In genomic region chr1:84303154-84303830, GRCh38 we compare ENCODE assay signal across 8 cellular contexts. TPM values are rescaled to one million over a fixed set of nuclear protein-coding genes. Genes with fewer than 3 reads are reported as not detected.
DNase-seq lines count a peak whose midpoint lies in the region; ATAC-seq, FAIRE-seq and TF ChIP-seq lines count a peak whose summit lies in the region.

No MANE protein-coding gene starts in this region.

- no peak overlapping the region for H3K27ac ChIP-seq in kidney (ENCODE audit: low read depth in 2 of 2, low read length in 2 of 2)
- H3K27ac ChIP-seq in testis = peak overlapping the region; percentile 45 to 51

- no peaks in the 10 kb centered on the region for H3K36me3 ChIP-seq in kidney (ENCODE audit: control insufficient read depth in 1 of 2, insufficient read depth in 2 of 2, low read length in 2 of 2)
- H3K36me3 ChIP-seq in testis (ENCODE audit: low read depth, missing control alignments) = no peaks in the 10 kb centered on the region

- no peaks in the 10 kb centered on the region for H3K9me3 ChIP-seq in kidney (ENCODE audit: control insufficient read depth in 1 of 2, low read length in 2 of 2)
- no peaks in the 10 kb centered on the region for H3K9me3 ChIP-seq in testis

- TF ChIP-seq CTCF in WI38 (IDR thresholded peaks at IDR 0.05; ENCODE audit: low read depth, low read length) (no peak), kidney (IDR thresholded peaks at IDR 0.05; ENCODE audit: borderline replicate concordance, extremely low read depth, insufficient read depth) (no peak), testis (IDR thresholded peaks at IDR 0.05) (no peak)

- intact Hi-C loops in kidney (cut with DNase I) (no loop called here), testis (cut with DNase I; ENCODE audit: low total_unique reads) (no loop called here)

- H3K4me3 ChIP-seq in WI38 (ENCODE audit: low read depth, low read length) (peak overlapping the region; percentile 58), kidney (ENCODE audit: low read length in 2 of 2) (peak overlapping the region; percentile 63 to 73), testis (peak overlapping the region; percentile 2 to 10)

- DNase-seq in GM12891 (ENCODE audit: insufficient read length, low spot score) = no peak
- no peak for DNase-seq in kidney
- no peak for DNase-seq in testis

- no peak for TF ChIP-seq POLR2A in GM12891 (IDR thresholded peaks at IDR 0.05; ENCODE audit: low read depth, low read length)
- no peak for TF ChIP-seq POLR2A in testis (IDR thresholded peaks at IDR 0.05)

- peak overlapping the region; percentile 36 to 54 for H3K9ac ChIP-seq in kidney (ENCODE audit: low read length in 2 of 2)

- FAIRE-seq in A204.1 (lab: Jason Lieb, UNC) (peak; percentile 92), GM12891 (lab: Jason Lieb, UNC) (peak; percentile 52), kidney (lab: Jason Lieb, UNC) (no peak)

- H3K4me1 ChIP-seq in kidney (ENCODE audit: control insufficient read depth in 1 of 2, insufficient read depth in 1 of 2, low read depth in 1 of 2, low read length in 2 of 2) = peaks cover 0 to 16% of the 10 kb centered on the region in 2 donors
- peaks cover 19% of the 10 kb centered on the region for H3K4me1 ChIP-seq in testis

- ATAC-seq in GM19467 (IDR thresholded peaks at IDR 0.05; ENCODE audit: unreplicated experiment) (no peak), HG02885 (IDR thresholded peaks at IDR 0.05; ENCODE audit: poor library complexity, unreplicated experiment) (no peak), HG02870 (IDR thresholded peaks at IDR 0.05; ENCODE audit: unreplicated experiment) (no peak)

- WGBS in testis, 2 donors = 32 to 34% methylated on average over 4 of the region's 4 CpGs

- no peaks in the 10 kb centered on the region for H3K27me3 ChIP-seq in testis

TF ChIP-seq in GM12891, 5 proteins besides CTCF, POLR2A, EP300 and RAD21:
- no peak for TF ChIP-seq POLR2AphosphoS5 (IDR thresholded peaks at IDR 0.05; ENCODE audit: low read depth, low read length)
- no peak for TF ChIP-seq SPI1 (IDR thresholded peaks at IDR 0.05; ENCODE audit: low read depth, low read length)
- no peak for TF ChIP-seq TAF1 (IDR thresholded peaks at IDR 0.05; ENCODE audit: low read depth, low read length)
- TF ChIP-seq PAX5 (IDR thresholded peaks at IDR 0.05; ENCODE audit: insufficient read depth, low read length, severe bottlenecking) = no peak
- no peak for TF ChIP-seq POU2F2 (IDR thresholded peaks at IDR 0.05; ENCODE audit: low read depth, low read length)

RNA-seq across cellular contexts. Expression of gene SAMD13, which starts 1.8 kb away (rescaled TPM):
- polyA plus RNA-seq in GM12891 (2012; ENCODE audit: low read depth, missing spikeins) = 1.7 TPM
- 4.5 TPM for total RNA-seq in kidney
- 2.9 TPM for polyA plus RNA-seq in kidney (ENCODE audit: insufficient read depth, low read depth, low replicate concordance)
- 1 to 10 TPM; 6.1 to 6.6 TPM for total RNA-seq in testis
- polyA plus RNA-seq in testis (ENCODE audit: insufficient read depth, low read depth, low replicate concordance) = 31.9 TPM

Comparison
In these comparisons a context has a peak if more than half of its experiments do, and no peak if none do; other contexts are left out.
1. H3K4me3 ChIP-seq: peak in every context shown above with its lines; median percentile 68 in kidney; 58 in WI38; 6 in testis.
2. H3K27ac ChIP-seq: peak in testis (2 of 2); none in kidney (0 of 2).